19 cellular contexts compared by ENCODE assay signal in the genomic region with DNA sequence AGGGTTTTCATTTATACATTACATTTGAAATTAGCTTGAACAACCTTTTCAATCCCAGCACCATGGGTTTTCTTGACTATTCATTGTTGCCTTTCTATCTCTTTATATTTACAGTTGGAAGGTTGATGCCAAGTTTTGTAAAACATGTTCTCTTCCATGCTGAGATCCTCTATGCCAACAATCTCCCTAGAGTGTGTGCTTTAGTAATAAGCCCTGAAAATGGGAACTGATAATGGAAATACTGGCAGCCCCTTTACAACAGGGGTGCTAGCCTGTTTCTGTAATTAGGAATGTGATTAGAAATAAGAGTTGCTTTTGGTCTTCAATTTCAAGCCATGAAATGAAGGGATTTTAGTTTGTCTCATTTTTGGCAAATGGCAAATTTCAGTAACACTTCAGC.
DNase-seq lines count a peak whose midpoint lies in the region; ATAC-seq and TF ChIP-seq lines count a peak whose summit lies in the region.
"Had no signal": no experiment of that assay in that cellular context is flagged by ENCODE, and none has a peak within 500 bp of the region (broad histone marks: within the 10 kb centered on the region; RNA-seq: fewer than 3 reads in every experiment).

No MANE protein-coding gene starts in this region.

- intact Hi-C loops in uterus (cut with DNase I; ENCODE audit: low total_unique reads): no loop called here

- no peak for ATAC-seq in HG02840 (IDR thresholded peaks at IDR 0.05; ENCODE audit: low FRiP score, unreplicated experiment)
- ATAC-seq: Panc1 had no signal

- no peak overlapping the region for H3K27ac ChIP-seq in uterus
- H3K27ac ChIP-seq: 22Rv1 had no signal

- H3K4me1 ChIP-seq in uterus: no peaks in the 10 kb centered on the region

- H3K4me3 ChIP-seq in fibroblast of the aortic adventitia (ENCODE audit: low read depth, low read length) (no peak overlapping the region), uterus (no peak overlapping the region)
- H3K4me3 ChIP-seq: MG63 had no signal

- no peaks in the 10 kb centered on the region for H3K9me3 ChIP-seq in uterus
- H3K9me3 ChIP-seq: MG63 had no signal

- TF ChIP-seq POLR2A in uterus (IDR thresholded peaks at IDR 0.05): no peak

- DNase-seq in NCI-H1105 treated with DMSO at 0.1 percent for 48 hours (lab: John Stamatoyannopoulos, UW) (peak; percentile 39), NCI-H1105 (lab: John Stamatoyannopoulos, UW) (no peak), NCI-H1930 (lab: John Stamatoyannopoulos, UW) (peak; percentile 89 to 91), NCI-H748 treated with DMSO at 0.1 percent for 48 hours (lab: John Stamatoyannopoulos, UW) (peak; percentile 58), fibroblast of the aortic adventitia (ENCODE audit: low read depth) (peak; percentile 7), uterus (no peak), DMS79 treated with DMSO at 0.1 percent for 48 hours (lab: John Stamatoyannopoulos, UW) (no peak)
- DNase-seq: CD8-positive, alpha-beta memory T cell; GOT3; IMR-90; Karpas-422; MG63; NCI-H1436; NCI-H2107; NCI-H226; NCI-H82 had no signal

- H3K27me3 ChIP-seq in uterus: no peaks in the 10 kb centered on the region
- H3K27me3 ChIP-seq: MG63 had no signal

- TF ChIP-seq CTCF in fibroblast of the aortic adventitia (IDR thresholded peaks at IDR 0.05; ENCODE audit: insufficient read depth, low read length) (no peak), uterus (IDR thresholded peaks at IDR 0.05) (no peak)

- no peaks in the 10 kb centered on the region for H3K36me3 ChIP-seq in uterus
- H3K36me3 ChIP-seq: MG63 had no signal

Comparison
In these comparisons a context has a peak if more than half of its experiments do, and no peak if none do; other contexts are left out.
1. DNase-seq: peak in NCI-H1105 treated with DMSO at 0.1 percent for 48 hours (single experiment), NCI-H1930 (2 of 2), NCI-H748 treated with DMSO at 0.1 percent for 48 hours (single experiment) and fibroblast of the aortic adventitia (single experiment); none in NCI-H1105 (single experiment), uterus (0 of 2) and DMS79 treated with DMSO at 0.1 percent for 48 hours (single experiment).